In the genomic region with DNA sequence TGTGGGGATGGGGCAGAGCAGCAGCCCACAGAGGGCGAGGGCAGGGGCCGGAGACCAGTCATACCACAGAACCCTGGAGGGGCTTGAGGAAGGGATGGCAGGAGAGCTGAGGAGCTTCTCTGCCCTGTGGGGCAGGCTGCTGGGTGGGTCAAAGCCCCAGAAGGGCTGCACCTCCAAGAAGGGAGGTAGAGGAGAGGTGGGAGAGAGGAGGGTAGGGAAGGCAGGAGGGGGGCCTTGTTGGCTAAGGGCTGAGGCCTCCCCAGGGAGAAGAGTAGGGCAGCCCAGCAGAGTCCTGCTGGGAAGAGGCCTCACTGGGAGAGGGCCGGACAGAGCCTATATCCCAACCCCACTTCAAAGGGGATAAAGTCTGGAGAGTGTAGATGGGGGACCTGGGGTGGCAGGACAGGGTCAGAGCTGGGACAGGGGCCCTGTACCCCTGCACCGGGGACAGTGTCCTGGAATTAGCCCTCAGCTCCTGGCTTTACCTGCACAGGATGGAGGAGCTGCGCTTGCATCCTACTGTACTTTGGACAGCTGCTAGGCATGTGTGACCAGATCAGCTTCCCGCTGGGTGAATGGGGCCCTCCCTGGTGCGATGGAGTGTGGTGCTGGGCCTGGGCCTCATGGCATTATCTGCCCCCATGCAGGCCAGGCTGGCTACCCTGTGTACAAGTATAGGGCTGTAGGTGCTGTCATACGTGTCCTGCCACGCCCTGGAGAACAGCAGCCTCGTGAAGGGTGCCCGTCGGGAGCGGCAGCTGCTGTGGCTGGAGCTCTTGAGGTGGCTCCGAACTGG, we compare ENCODE assay signal across 16 cellular contexts. TPM values are rescaled to one million over a fixed set of nuclear protein-coding genes. Genes with fewer than 3 reads are reported as not detected.
A peak's percentile ranks its signal among the peaks of the same experiment; 100 is the strongest.
DNase-seq lines count a peak whose midpoint lies in the region; ATAC-seq and TF ChIP-seq lines count a peak whose summit lies in the region.
"Had no signal": no experiment of that assay in that cellular context is flagged by ENCODE, and none has a peak within 500 bp of the region (broad histone marks: within the 10 kb centered on the region; RNA-seq: fewer than 3 reads in every experiment).

No MANE protein-coding gene starts in this region.

- H3K4me3 ChIP-seq in endodermal cell (ENCODE audit: low read length) (no peak overlapping the region), neural progenitor cell (no peak overlapping the region), upper lobe of left lung (no peak overlapping the region)
- H3K4me3 ChIP-seq: GM23338 had no signal

- H3K4me1 ChIP-seq in endodermal cell (ENCODE audit: control insufficient read depth, insufficient read depth, low read length) (no peaks in the 10 kb centered on the region), neural progenitor cell (no peaks in the 10 kb centered on the region), upper lobe of left lung (peaks cover 0 to 7% (median 3%) of the 10 kb centered on the region in 4 donors)
- H3K4me1 ChIP-seq: Caco-2 had no signal

- peak; percentile 25 for DNase-seq in Right ventricle myocardium inferior (ENCODE audit: missing footprints)
- DNase-seq in left ventricle myocardium superior = no peak
- DNase-seq in endodermal cell = peak; percentile 29
- peak; percentile 0 for DNase-seq in neural progenitor cell (ENCODE audit: low spot score)
- DNase-seq in upper lobe of left lung = peak; percentile 17 to 54
- no peak for DNase-seq in SKM-1 treated with dmso at 0.1 percent for 144 hours (lab: John Stamatoyannopoulos, UW; ENCODE audit: unreplicated experiment)
- DNase-seq: amniotic stem cell; Caco-2; naive B cell; NCI-H146; NK-92 treated with Interleukin-12 subunit alpha and Interleukin-12 subunit beta, amount 100 ng/mL, for 24 hours; T-helper 17 cell had no signal

- TF ChIP-seq CTCF in endodermal cell (conservative IDR thresholded peaks at IDR 0.05) (no peak), neural progenitor cell (IDR thresholded peaks at IDR 0.05) (no peak), upper lobe of left lung (IDR thresholded peaks at IDR 0.05) (no peak)

- intact Hi-C loops in Right ventricle myocardium inferior (cut with DNase I) (no loop called here), left ventricle myocardium superior (cut with micrococcal nuclease) (no loop called here)

- H2AFZ ChIP-seq in neural progenitor cell (replicated peaks) = no peak overlapping the region
- H2AFZ ChIP-seq: GM23338 had no signal

- H3K27ac ChIP-seq in endodermal cell (ENCODE audit: low read depth, low read length) = no peak overlapping the region
- no peak overlapping the region for H3K27ac ChIP-seq in neural progenitor cell
- H3K27ac ChIP-seq in upper lobe of left lung = no peak overlapping the region

- H3K27ac Mint-ChIP-seq in endodermal cell = no peak overlapping the region
- no peak overlapping the region for H3K27ac Mint-ChIP-seq in neural progenitor cell
- H3K27ac Mint-ChIP-seq: GM23338, T-helper 17 cell had no signal

- H3K4me1 Mint-ChIP-seq in endodermal cell = peaks cover 6% of the 10 kb centered on the region
- peaks cover 10% of the 10 kb centered on the region for H3K4me1 Mint-ChIP-seq in neural progenitor cell

- 93 to 98% methylated on average over 12 to 13 of the region's 14 CpGs for WGBS in endodermal cell (ENCODE audit: insufficient coverage in 1 of 2, insufficient read length in 1 of 2), 2 experiments
- WGBS in upper lobe of left lung, 2 donors = 92% methylated on average over 3 to 13 of the region's 14 CpGs

- H3K36me3 ChIP-seq in endodermal cell (ENCODE audit: control insufficient read depth, insufficient read depth, low read length) (no peaks in the 10 kb centered on the region), neural progenitor cell (no peaks in the 10 kb centered on the region), upper lobe of left lung (peaks cover 0 to 8% (median 2%) of the 10 kb centered on the region in 4 donors)

- no peak for TF ChIP-seq POLR2A in upper lobe of left lung (IDR thresholded peaks at IDR 0.05)

- H3K4me3 Mint-ChIP-seq in endodermal cell (no peak overlapping the region), neural progenitor cell (no peak overlapping the region)
- H3K4me3 Mint-ChIP-seq: central memory CD8-positive, alpha-beta T cell; GM23338; naive B cell; T-helper 17 cell had no signal

- no peak overlapping the region for H3K4me2 ChIP-seq in neural progenitor cell
- H3K4me2 ChIP-seq: GM23338 had no signal

- H3K9me3 ChIP-seq in endodermal cell (ENCODE audit: control insufficient read depth, low read length) = no peaks in the 10 kb centered on the region
- no peaks in the 10 kb centered on the region for H3K9me3 ChIP-seq in neural progenitor cell (ENCODE audit: low read depth)
- H3K9me3 ChIP-seq in upper lobe of left lung = no peaks in the 10 kb centered on the region
- H3K9me3 ChIP-seq: Caco-2 had no signal

- H3K9ac ChIP-seq in endodermal cell (ENCODE audit: extremely low read depth, low read length, poor library complexity, severe bottlenecking) = no peak overlapping the region
- H3K9ac ChIP-seq in neural progenitor cell = no peak overlapping the region

- H3K9me3 Mint-ChIP-seq in endodermal cell (no peaks in the 10 kb centered on the region), neural progenitor cell (no peaks in the 10 kb centered on the region)
- H3K9me3 Mint-ChIP-seq: central memory CD8-positive, alpha-beta T cell; GM23338; naive B cell had no signal

- H3K36me3 Mint-ChIP-seq in endodermal cell (ENCODE audit: low read depth) (no peaks in the 10 kb centered on the region), neural progenitor cell (no peaks in the 10 kb centered on the region)
- H3K36me3 Mint-ChIP-seq: naive B cell had no signal

- ATAC-seq in Right ventricle myocardium inferior = no peak
- no peak for ATAC-seq in left ventricle myocardium superior
- ATAC-seq in upper lobe of left lung (ENCODE audit: low FRiP score in 2 of 2) = no peak
- ATAC-seq in GM21515 (IDR thresholded peaks at IDR 0.05; ENCODE audit: unreplicated experiment) = no peak
- ATAC-seq in HG03097 (IDR thresholded peaks at IDR 0.05; ENCODE audit: low FRiP score, unreplicated experiment) = no peak
- ATAC-seq: T-helper 17 cell had no signal

- H3K27me3 ChIP-seq in endodermal cell (ENCODE audit: control insufficient read depth, insufficient read depth, low read length, poor library complexity, severe bottlenecking) (no peaks in the 10 kb centered on the region), neural progenitor cell (no peaks in the 10 kb centered on the region), upper lobe of left lung (no peaks in the 10 kb centered on the region)

- TF ChIP-seq EP300 in upper lobe of left lung (IDR thresholded peaks at IDR 0.05) = no peak

- peaks cover 12% of the 10 kb centered on the region for H3K79me2 ChIP-seq in neural progenitor cell (ENCODE audit: low read depth)

- H3F3A ChIP-seq in neural progenitor cell (ENCODE audit: low read depth) = no peaks in the 10 kb centered on the region

- no peaks in the 10 kb centered on the region for H3K27me3 Mint-ChIP-seq in endodermal cell (ENCODE audit: insufficient read depth)
- no peaks in the 10 kb centered on the region for H3K27me3 Mint-ChIP-seq in neural progenitor cell (ENCODE audit: insufficient read depth, low read depth)
- H3K27me3 Mint-ChIP-seq: central memory CD8-positive, alpha-beta T cell; naive B cell; T-helper 17 cell had no signal

- peaks cover 26% of the 10 kb centered on the region for H4K20me1 ChIP-seq in neural progenitor cell (ENCODE audit: low read depth)

RNA-seq across cellular contexts. Expression of a gene that starts 7.3 kb away (rescaled TPM):
- total RNA-seq in Right ventricle myocardium inferior (44.2 TPM), left ventricle myocardium superior (46.8 TPM), endodermal cell (10 to 100 TPM; 51.3 to 53.7 TPM), neural progenitor cell (ENCODE audit: low replicate concordance) (22.3 and 59.2 TPM in 2 replicates), upper lobe of left lung (10 to 100 TPM; 36.7 to 62.2 (median 41.9) TPM)
- polyA plus RNA-seq in endodermal cell (2013, experiment 1 of 2) = 47.1 TPM
- 44.6 TPM for polyA plus RNA-seq in endodermal cell (2013, experiment 2 of 2)

RNA-seq across cellular contexts. Expression of a gene that starts 44.5 kb away (rescaled TPM):
- total RNA-seq in Right ventricle myocardium inferior (1.2 TPM), left ventricle myocardium superior (1.2 TPM), endodermal cell (10 to 100 TPM; 12.8 to 17.7 TPM), neural progenitor cell (ENCODE audit: low replicate concordance) (6.3 and 20.9 TPM in 2 replicates), upper lobe of left lung (10 to 100 TPM in 2 of 6 donors, 1 to 10 TPM in 4; 2.6 to 13.0 (median 9.0) TPM)
- 28.2 TPM for polyA plus RNA-seq in endodermal cell (2013, experiment 1 of 2)
- 24.1 TPM for polyA plus RNA-seq in endodermal cell (2013, experiment 2 of 2)

Comparison
In these comparisons a context has a peak if more than half of its experiments do, and no peak if none do; other contexts are left out.
1. DNase-seq: peak in Right ventricle myocardium inferior (single experiment), endodermal cell (single experiment), neural progenitor cell (single experiment) and upper lobe of left lung (2 of 2); none in left ventricle myocardium superior (single experiment) and SKM-1 treated with dmso at 0.1 percent for 144 hours (single experiment).